11 cellular contexts compared by ENCODE assay signal in the genomic region with DNA sequence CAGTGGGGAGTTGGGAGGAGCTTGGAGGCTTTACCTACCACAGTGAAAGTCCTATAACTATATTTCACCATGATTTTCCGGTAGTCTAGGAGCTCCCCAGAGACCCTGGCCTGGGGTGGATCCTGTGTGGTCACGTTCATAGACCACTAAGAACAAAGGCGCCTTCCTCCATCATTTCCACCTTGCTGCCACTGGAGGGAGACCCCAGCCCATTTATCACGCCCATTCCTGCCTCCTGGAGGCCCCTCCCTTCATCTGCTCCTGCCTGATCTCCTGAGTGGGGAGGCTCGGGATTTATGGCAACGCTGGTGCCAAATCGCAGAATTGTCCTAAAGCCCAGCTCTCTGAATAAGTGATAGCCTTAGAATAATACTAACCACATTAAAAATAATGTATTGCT.
DNase-seq lines count a peak whose midpoint lies in the region; ATAC-seq, FAIRE-seq and TF ChIP-seq lines count a peak whose summit lies in the region.
"Had no signal": no experiment of that assay in that cellular context is flagged by ENCODE, and none has a peak within 500 bp of the region (broad histone marks: within the 10 kb centered on the region; RNA-seq: fewer than 3 reads in every experiment).

No MANE protein-coding gene starts in this region.

- H3K36me3 Mint-ChIP-seq in nephron progenitor cell (ENCODE audit: low read depth), result no peaks in the 10 kb centered on the region
- no peaks in the 10 kb centered on the region for H3K36me3 Mint-ChIP-seq in natural killer cell

- no peak overlapping the region for H3K4me3 Mint-ChIP-seq in nephron progenitor cell
- H3K4me3 Mint-ChIP-seq in natural killer cell, result no peak overlapping the region
- H3K4me3 Mint-ChIP-seq: T-helper 1 cell treated with Interleukin-12 subunit alpha and Interleukin-12 subunit beta and Interleukin-4 antibody, amounts not matched to agents 30 μg/mL and 1 μg/mL, for 36 hours had no signal

- TF ChIP-seq CTCF in brain microvascular endothelial cell (IDR thresholded peaks at IDR 0.05; ENCODE audit: low read depth, low read length, missing control alignments), result peak; percentile 47
- TF ChIP-seq CTCF in nephron progenitor cell (IDR thresholded peaks at IDR 0.05), result peak; percentile 64
- TF ChIP-seq CTCF in natural killer cell (IDR thresholded peaks at IDR 0.05), result no peak

- H3K27ac Mint-ChIP-seq in nephron progenitor cell (no peak overlapping the region), natural killer cell (no peak overlapping the region)
- H3K27ac Mint-ChIP-seq: T-helper 1 cell treated with Interleukin-12 subunit alpha and Interleukin-12 subunit beta and Interleukin-4 antibody, amounts not matched to agents 30 μg/mL and 1 μg/mL, for 36 hours had no signal

- peak; percentile 62 for DNase-seq in ELR (ENCODE audit: low read depth)
- peak; percentile 4 for DNase-seq in NCI-H2081 treated with DMSO at 0.1 percent for 48 hours (lab: John Stamatoyannopoulos, UW)
- no peak for DNase-seq in brain microvascular endothelial cell
- peak; percentile 69 for DNase-seq in nephron progenitor cell
- no peak for DNase-seq in GM12892 (ENCODE audit: insufficient read length)
- DNase-seq in CD1c-positive myeloid dendritic cell (ENCODE audit: extremely low spot score), result no peak
- DNase-seq in Ammon's horn (ENCODE audit: low spot score), result no peak
- no peak for DNase-seq in natural killer cell
- DNase-seq: activated gamma-delta T cell treated with Interleukin-2 at 50 U/mL for 16 hours had no signal

- intact Hi-C loops in natural killer cell (cut with micrococcal nuclease), result no loop called here

- no peaks in the 10 kb centered on the region for H3K27me3 ChIP-seq in brain microvascular endothelial cell (replicated peaks)

- peaks cover 26% of the 10 kb centered on the region for H3K4me1 Mint-ChIP-seq in nephron progenitor cell
- H3K4me1 Mint-ChIP-seq in natural killer cell, result no peaks in the 10 kb centered on the region

- H3K27ac ChIP-seq in brain microvascular endothelial cell, result no peak overlapping the region

- H3K9me3 Mint-ChIP-seq in nephron progenitor cell (no peaks in the 10 kb centered on the region), natural killer cell (peaks cover 15 to 30% of the 10 kb centered on the region in 2 donors)
- H3K9me3 Mint-ChIP-seq: T-helper 1 cell treated with Interleukin-12 subunit alpha and Interleukin-12 subunit beta and Interleukin-4 antibody, amounts not matched to agents 30 μg/mL and 1 μg/mL, for 36 hours had no signal

- H3K27me3 Mint-ChIP-seq in nephron progenitor cell (ENCODE audit: low read depth, poor library complexity) (peaks cover 11% of the 10 kb centered on the region), natural killer cell (ENCODE audit: low read depth in 2 of 2) (no peaks in the 10 kb centered on the region)

- no peak overlapping the region for H3K4me3 ChIP-seq in brain microvascular endothelial cell (ENCODE audit: low read depth, low read length)

- no peak for TF ChIP-seq POLR2A in GM12892 (IDR thresholded peaks at IDR 0.05; ENCODE audit: low read depth, low read length)

- no peak for ATAC-seq in natural killer cell
- ATAC-seq: esophagus mucosa had no signal

- FAIRE-seq in GM12892 (lab: Jason Lieb, UNC), result no peak

- no peaks in the 10 kb centered on the region for H3K36me3 ChIP-seq in brain microvascular endothelial cell (replicated peaks)

- in situ Hi-C loops in brain microvascular endothelial cell (cut with HindIII; ENCODE audit: low pct_ligation_motif_present, low sequenced_read_pairs), result no loop called here

Comparison
In these comparisons a context has a peak if more than half of its experiments do, and no peak if none do; other contexts are left out.
1. DNase-seq: peak in ELR (single experiment), NCI-H2081 treated with DMSO at 0.1 percent for 48 hours (single experiment) and nephron progenitor cell (single experiment); none in brain microvascular endothelial cell (single experiment), GM12892 (single experiment), CD1c-positive myeloid dendritic cell (single experiment), Ammon's horn (single experiment) and natural killer cell (single experiment).